1 cellular context compared by ENCODE assay signal in the genomic region with DNA sequence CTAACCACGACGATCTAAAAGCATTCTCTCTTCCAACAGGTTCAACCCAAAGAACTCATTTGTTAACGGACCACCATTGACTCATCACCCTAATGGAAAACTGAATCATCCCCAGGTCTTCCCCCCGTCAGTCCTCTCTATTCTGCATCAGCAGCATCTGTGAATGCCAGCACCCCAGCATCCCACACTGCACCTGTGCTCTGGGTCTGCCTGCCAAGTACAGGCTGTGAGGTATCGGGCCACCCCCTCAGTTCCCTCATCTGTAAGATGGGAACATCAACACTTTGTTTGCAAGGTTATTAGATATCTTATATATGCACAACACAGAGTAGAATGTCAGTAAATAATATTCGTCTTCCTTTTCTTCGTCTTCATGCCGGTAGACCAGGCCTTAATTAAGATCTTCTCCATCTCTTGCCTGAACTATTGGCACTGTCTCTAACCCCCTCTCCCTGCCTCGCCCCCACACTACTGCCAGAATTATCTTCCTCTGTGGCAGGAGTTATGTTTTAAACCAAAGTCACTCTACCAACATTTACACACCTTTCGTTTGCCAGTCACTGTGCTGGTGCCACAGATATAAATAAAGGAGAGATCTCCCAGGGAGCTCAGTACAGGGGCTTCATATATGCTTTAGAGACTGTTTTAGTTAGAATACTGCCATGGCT.
A peak's percentile ranks its signal among the peaks of the same experiment; 100 is the strongest.
TF ChIP-seq lines count a peak whose summit lies in the region.

No MANE protein-coding gene starts in this region.

TF ChIP-seq in HepG2, 621 proteins besides CTCF, POLR2A, EP300 and RAD21:
- TF ChIP-seq, protein P1, sequence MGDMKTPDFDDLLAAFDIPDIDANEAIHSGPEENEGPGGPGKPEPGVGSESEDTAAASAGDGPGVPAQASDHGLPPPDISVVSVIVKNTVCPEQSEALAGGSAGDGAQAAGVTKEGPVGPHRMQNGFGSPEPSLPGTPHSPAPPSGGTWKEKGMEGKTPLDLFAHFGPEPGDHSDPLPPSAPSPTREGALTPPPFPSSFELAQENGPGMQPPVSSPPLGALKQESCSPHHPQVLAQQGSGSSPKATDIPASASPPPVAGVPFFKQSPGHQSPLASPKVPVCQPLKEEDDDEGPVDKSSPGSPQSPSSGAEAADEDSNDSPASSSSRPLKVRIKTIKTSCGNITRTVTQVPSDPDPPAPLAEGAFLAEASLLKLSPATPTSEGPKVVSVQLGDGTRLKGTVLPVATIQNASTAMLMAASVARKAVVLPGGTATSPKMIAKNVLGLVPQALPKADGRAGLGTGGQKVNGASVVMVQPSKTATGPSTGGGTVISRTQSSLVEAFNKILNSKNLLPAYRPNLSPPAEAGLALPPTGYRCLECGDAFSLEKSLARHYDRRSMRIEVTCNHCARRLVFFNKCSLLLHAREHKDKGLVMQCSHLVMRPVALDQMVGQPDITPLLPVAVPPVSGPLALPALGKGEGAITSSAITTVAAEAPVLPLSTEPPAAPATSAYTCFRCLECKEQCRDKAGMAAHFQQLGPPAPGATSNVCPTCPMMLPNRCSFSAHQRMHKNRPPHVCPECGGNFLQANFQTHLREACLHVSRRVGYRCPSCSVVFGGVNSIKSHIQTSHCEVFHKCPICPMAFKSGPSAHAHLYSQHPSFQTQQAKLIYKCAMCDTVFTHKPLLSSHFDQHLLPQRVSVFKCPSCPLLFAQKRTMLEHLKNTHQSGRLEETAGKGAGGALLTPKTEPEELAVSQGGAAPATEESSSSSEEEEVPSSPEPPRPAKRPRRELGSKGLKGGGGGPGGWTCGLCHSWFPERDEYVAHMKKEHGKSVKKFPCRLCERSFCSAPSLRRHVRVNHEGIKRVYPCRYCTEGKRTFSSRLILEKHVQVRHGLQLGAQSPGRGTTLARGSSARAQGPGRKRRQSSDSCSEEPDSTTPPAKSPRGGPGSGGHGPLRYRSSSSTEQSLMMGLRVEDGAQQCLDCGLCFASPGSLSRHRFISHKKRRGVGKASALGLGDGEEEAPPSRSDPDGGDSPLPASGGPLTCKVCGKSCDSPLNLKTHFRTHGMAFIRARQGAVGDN (CRISPR knock-in tag; IDR thresholded peaks at IDR 0.05) = 0 out of 2 replicates have a peak, but pooled peaks have one; percentile 1
- TF ChIP-seq RCOR2 (CRISPR knock-in tag; IDR thresholded peaks at IDR 0.05) = no peak
- TF ChIP-seq SP1 (IDR thresholded peaks at IDR 0.05) = no peak
- TF ChIP-seq SP1 (CRISPR knock-in tag; IDR thresholded peaks at IDR 0.05) = no peak
- no peak for TF ChIP-seq ZNF292 (CRISPR knock-in tag; IDR thresholded peaks at IDR 0.05; ENCODE audit: borderline replicate concordance, low read depth)
- no peak for TF ChIP-seq NCOR1 (IDR thresholded peaks at IDR 0.05; ENCODE audit: borderline replicate concordance, low read length)
